ENCODE assay signal across 8 cellular contexts in genomic region chr5:132747064-132747692, GRCh38. TPM values are rescaled to one million over a fixed set of nuclear protein-coding genes. Genes with fewer than 3 reads are reported as not detected.
A peak's percentile ranks its signal among the peaks of the same experiment; 100 is the strongest.
DNase-seq lines count a peak whose midpoint lies in the region; ATAC-seq and TF ChIP-seq lines count a peak whose summit lies in the region.

TSS of gene CCNI2 (plus strand) at chr5:132747426. CDS start at chr5:132747496, 70 bp downstream.

- H3K4me2 ChIP-seq in OCI-LY7 (ENCODE audit: low read length) (peak within 1 kb of the TSS; percentile 57), hepatocyte (peak within 1 kb of the TSS; percentile 95)

- H3K4me3 ChIP-seq in OCI-LY7 (ENCODE audit: low read depth, low read length, poor library complexity, severe bottlenecking): peak within 1 kb of the TSS; percentile 51
- H3K4me3 ChIP-seq in hepatocyte: peak within 1 kb of the TSS; percentile 72

- POLR2A ChIA-PET in OCI-LY7 (lab: Charles Lee): interaction anchor here (0.6 kb wide), 2 partner anchors 78 to 546 kb away, joined by 3 read pairs; no protein-coding TSS in a partner anchor

- no peaks in the 10 kb centered on the region for H3K9me3 ChIP-seq in OCI-LY7 (ENCODE audit: low read length)
- no peaks in the 10 kb centered on the region for H3K9me3 ChIP-seq in hepatocyte (ENCODE audit: low read depth)

- peak; percentile 40 for ATAC-seq in Right ventricle myocardium inferior

- H4K20me1 ChIP-seq in OCI-LY7 (ENCODE audit: insufficient read depth, low read length) (no peaks in the 10 kb centered on the region), hepatocyte (ENCODE audit: insufficient read depth, poor library complexity, severe bottlenecking) (no peaks in the 10 kb centered on the region)

- CTCF ChIA-PET in OCI-LY7 (lab: Charles Lee; ENCODE audit: unreplicated experiment): interaction anchor here (0.5 to 1.1 kb wide), 2 partner anchors 10 to 169 kb away, joined by 3 to 4 read pairs; partner anchors contain the start of gene KIF3A

- H3K9me2 ChIP-seq in OCI-LY7 (ENCODE audit: insufficient read depth, low read length) (no peaks in the 10 kb centered on the region), hepatocyte (replicated peaks; ENCODE audit: insufficient read depth) (no peaks in the 10 kb centered on the region)

- H2AFZ ChIP-seq in OCI-LY7 (ENCODE audit: low read length) (0 out of 2 replicates have a peak within 1 kb of the TSS, but pooled peaks have one; percentile 17), hepatocyte (peak within 1 kb of the TSS; percentile 92)

- WGBS in hepatocyte (ENCODE audit: low lambda C conversion rate, missing lambda C conversion rate): 4% methylated on average over 34 of the region's 61 CpGs

- H3K27me3 ChIP-seq in hepatocyte: peaks cover 32% of the 10 kb centered on the region

- BruUV-seq in OCI-LY7 (replicated peaks; lab: Mats Ljungman, UMichigan): no TSS peak

- no peak; the same call in 1 of the 2 replicates for TF ChIP-seq CTCF in OCI-LY7 (conservative IDR thresholded peaks at IDR 0.05; ENCODE audit: low read length)
- TF ChIP-seq CTCF in hepatocyte (IDR thresholded peaks at IDR 0.05; ENCODE audit: poor library complexity): no peak

- no peaks in the 10 kb centered on the region for H3K79me2 ChIP-seq in OCI-LY7 (ENCODE audit: insufficient read depth, low read depth, low read length)
- no peaks in the 10 kb centered on the region for H3K79me2 ChIP-seq in hepatocyte

- DNase-seq in Right ventricle myocardium inferior (ENCODE audit: missing footprints) (peak; percentile 37), cardiac septum (ENCODE audit: low spot score) (no peak), OCI-LY7 (ENCODE audit: low spot score) (no peak), hepatocyte (ENCODE audit: low spot score) (peak; percentile 58), NCI-H187 treated with DMSO at 0.1 percent for 48 hours (lab: John Stamatoyannopoulos, UW) (no peak), OCI-M2 (lab: John Stamatoyannopoulos, UW; ENCODE audit: unreplicated experiment) (no peak)
- DNase-seq in activated naive CD4-positive, alpha-beta T cell treated with anti-CD3 and anti-CD28 coated beads, Interleukin-2, amount 50 U/mL, for 16 hours: peak; percentile 72
- DNase-seq in stimulated activated CD4-positive, alpha-beta T cell treated with anti-CD3 and anti-CD28 coated beads, Interleukin-15, amount 100 ng/mL, for 1 hour (ENCODE audit: low read depth in 1 of 2, low spot score in 1 of 2): peak; percentile 54 to 59

- no peaks in the 10 kb centered on the region for H3K36me3 ChIP-seq in OCI-LY7 (ENCODE audit: insufficient read depth, low read length)
- no peaks in the 10 kb centered on the region for H3K36me3 ChIP-seq in hepatocyte (replicated peaks; ENCODE audit: insufficient read depth, low read depth)

- intact Hi-C loops in Right ventricle myocardium inferior (cut with DNase I): no loop called here
- intact Hi-C loops in cardiac septum (cut with DNase I): no loop called here
- intact Hi-C loops in OCI-LY7 (cut with micrococcal nuclease; ENCODE audit: unreplicated experiment): no loop called here

- H3K27ac ChIP-seq in OCI-LY7 (ENCODE audit: low read depth, low read length, poor library complexity, severe bottlenecking) (no peak within 1 kb of the TSS), hepatocyte (peak within 1 kb of the TSS; percentile 37)

- H3K4me1 ChIP-seq in OCI-LY7 (ENCODE audit: insufficient read depth, low read length, poor library complexity, severe bottlenecking) (no peaks in the 10 kb centered on the region), hepatocyte (ENCODE audit: insufficient read depth) (peaks cover 4% of the 10 kb centered on the region)

RNA-seq across cellular contexts. Expression of gene CCNI2, which starts in this region (rescaled TPM):
- total RNA-seq in Right ventricle myocardium inferior (0.16 TPM), cardiac septum (not detected), OCI-LY7 (2022) (not detected in 2 replicates), hepatocyte (1.2 and 1.4 TPM in 2 replicates)
- total RNA-seq in OCI-LY7 (2014; rRNA removed; shearing (Covaris generic)): not detected in 2 replicates
- polyA plus RNA-seq in hepatocyte: 1.8 and 4.6 TPM in 2 replicates

Comparison
In these comparisons a context has a peak if more than half of its experiments do, and no peak if none do; other contexts are left out.
1. Peak in DNase-seq and ATAC-seq in Right ventricle myocardium inferior; RNA of the gene not detected or under 1 TPM.
2. DNase-seq: peak in activated naive CD4-positive, alpha-beta T cell treated with anti-CD3 and anti-CD28 coated beads, Interleukin-2, amount 50 U/mL, for 16 hours (single experiment), hepatocyte (single experiment) and stimulated activated CD4-positive, alpha-beta T cell treated with anti-CD3 and anti-CD28 coated beads, Interleukin-15, amount 100 ng/mL, for 1 hour (2 of 2); none in cardiac septum (single experiment), OCI-LY7 (single experiment), NCI-H187 treated with DMSO at 0.1 percent for 48 hours (single experiment) and OCI-M2 (single experiment).